In the genomic region with DNA sequence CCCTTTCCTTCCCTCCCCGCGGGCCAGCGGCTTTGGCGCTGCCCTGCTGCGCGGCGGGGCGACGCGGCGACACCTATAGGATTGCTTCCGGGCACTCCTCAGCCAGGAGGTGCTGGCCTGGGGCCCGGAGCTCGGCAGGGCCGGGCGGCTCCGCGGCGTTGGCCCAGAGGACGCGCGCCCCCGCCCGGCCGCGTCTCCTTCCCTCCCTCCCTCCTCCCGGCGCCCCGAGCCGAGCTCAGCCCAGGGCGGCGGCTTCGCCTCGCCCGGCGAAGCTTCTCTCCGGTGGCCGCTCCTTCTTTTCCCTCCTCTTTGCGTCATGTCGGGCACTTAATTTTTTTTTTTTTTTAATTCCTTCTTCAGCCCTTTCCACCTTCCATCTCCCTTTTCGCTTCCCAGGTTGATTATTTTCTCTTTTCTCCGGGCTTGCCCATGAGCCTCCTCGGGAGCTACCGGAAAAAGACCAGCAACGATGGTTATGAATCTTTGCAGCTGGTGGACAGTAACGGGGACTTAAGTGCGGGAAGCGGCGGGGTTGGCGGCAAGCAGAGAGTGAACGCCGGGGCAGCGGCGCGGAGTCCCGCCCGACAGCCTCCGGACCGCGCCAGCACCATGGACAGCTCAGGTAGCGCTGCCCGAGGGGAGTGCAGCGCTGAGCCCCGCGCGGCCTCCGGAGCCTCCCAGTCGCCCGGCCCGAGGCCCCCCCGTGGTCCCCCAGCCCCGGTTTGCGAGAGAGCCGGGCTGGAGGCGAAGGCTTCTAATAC, we compare ENCODE assay signal across 1 cellular context.
A peak's percentile ranks its signal among the peaks of the same experiment; 100 is the strongest.
TF ChIP-seq lines count a peak whose summit lies in the region.

Gene DNAJC6 (plus strand): TSS at position 227 of the 761 bp plus-strand sequence. CDS start 203 bp downstream, at position 430.

TF ChIP-seq in HepG2, 621 proteins besides CTCF, POLR2A, EP300 and RAD21 (continued from another document and continues in another):
- TF ChIP-seq LRRFIP1 (CRISPR knock-in tag; conservative IDR thresholded peaks at IDR 0.05) (peak; percentile 93), TRIM24 (CRISPR knock-in tag; IDR thresholded peaks at IDR 0.05) (no peak), ZNF839 (CRISPR knock-in tag; IDR thresholded peaks at IDR 0.05; ENCODE audit: borderline replicate concordance) (no peak), HHEX (CRISPR knock-in tag; IDR thresholded peaks at IDR 0.05) (no peak), ZNF776 (CRISPR knock-in tag; IDR thresholded peaks at IDR 0.05) (peak; percentile 97), ZNF614 (CRISPR knock-in tag; IDR thresholded peaks at IDR 0.05; ENCODE audit: borderline replicate concordance) (no peak; the same call in 1 of the 2 replicates), ZNF337 (CRISPR knock-in tag; IDR thresholded peaks at IDR 0.05; ENCODE audit: borderline replicate concordance, low read depth) (no peak), ZSCAN20 (CRISPR knock-in tag; IDR thresholded peaks at IDR 0.05; ENCODE audit: borderline replicate concordance) (peak; percentile 98), SATB2 (CRISPR knock-in tag; IDR thresholded peaks at IDR 0.05) (peak; percentile 98), ZNF24 (IDR thresholded peaks at IDR 0.05) (no peak), TBP (CRISPR knock-in tag; IDR thresholded peaks at IDR 0.05) (no peak), KLF11 (CRISPR knock-in tag; IDR thresholded peaks at IDR 0.05) (peak; percentile 95; the same call in 1 of the 2 replicates), MBNL3 (CRISPR knock-in tag; conservative IDR thresholded peaks at IDR 0.05) (no peak), ZNF44 (CRISPR knock-in tag; IDR thresholded peaks at IDR 0.05) (0 out of 2 replicates have a peak, but pooled peaks have one; percentile 17), SP140L (CRISPR knock-in tag; IDR thresholded peaks at IDR 0.05; ENCODE audit: borderline replicate concordance) (no peak; the same call in 1 of the 2 replicates), SP1 (IDR thresholded peaks at IDR 0.05) (no peak), SP1 (CRISPR knock-in tag; IDR thresholded peaks at IDR 0.05) (0 out of 2 replicates have a peak, but pooled peaks have one; percentile 21), ZKSCAN5 (CRISPR knock-in tag; IDR thresholded peaks at IDR 0.05) (peak; percentile 49; the same call in 1 of the 2 replicates), CHD2 (IDR thresholded peaks at IDR 0.05; ENCODE audit: low read depth, low read length) (no peak), AHDC1 (CRISPR knock-in tag; IDR thresholded peaks at IDR 0.05; ENCODE audit: borderline replicate concordance) (0 out of 2 replicates have a peak, but pooled peaks have one; percentile 33), ESRRA (CRISPR knock-in tag; IDR thresholded peaks at IDR 0.05; ENCODE audit: low read depth) (no peak), ZNF354B (CRISPR knock-in tag; IDR thresholded peaks at IDR 0.05) (0 out of 2 replicates have a peak, but pooled peaks have one; percentile 50)
- TF ChIP-seq, protein P1, sequence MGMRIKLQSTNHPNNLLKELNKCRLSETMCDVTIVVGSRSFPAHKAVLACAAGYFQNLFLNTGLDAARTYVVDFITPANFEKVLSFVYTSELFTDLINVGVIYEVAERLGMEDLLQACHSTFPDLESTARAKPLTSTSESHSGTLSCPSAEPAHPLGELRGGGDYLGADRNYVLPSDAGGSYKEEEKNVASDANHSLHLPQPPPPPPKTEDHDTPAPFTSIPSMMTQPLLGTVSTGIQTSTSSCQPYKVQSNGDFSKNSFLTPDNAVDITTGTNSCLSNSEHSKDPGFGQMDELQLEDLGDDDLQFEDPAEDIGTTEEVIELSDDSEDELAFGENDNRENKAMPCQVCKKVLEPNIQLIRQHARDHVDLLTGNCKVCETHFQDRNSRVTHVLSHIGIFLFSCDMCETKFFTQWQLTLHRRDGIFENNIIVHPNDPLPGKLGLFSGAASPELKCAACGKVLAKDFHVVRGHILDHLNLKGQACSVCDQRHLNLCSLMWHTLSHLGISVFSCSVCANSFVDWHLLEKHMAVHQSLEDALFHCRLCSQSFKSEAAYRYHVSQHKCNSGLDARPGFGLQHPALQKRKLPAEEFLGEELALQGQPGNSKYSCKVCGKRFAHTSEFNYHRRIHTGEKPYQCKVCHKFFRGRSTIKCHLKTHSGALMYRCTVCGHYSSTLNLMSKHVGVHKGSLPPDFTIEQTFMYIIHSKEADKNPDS (CRISPR knock-in tag; IDR thresholded peaks at IDR 0.05), result no peak
- TF ChIP-seq, protein P2, sequence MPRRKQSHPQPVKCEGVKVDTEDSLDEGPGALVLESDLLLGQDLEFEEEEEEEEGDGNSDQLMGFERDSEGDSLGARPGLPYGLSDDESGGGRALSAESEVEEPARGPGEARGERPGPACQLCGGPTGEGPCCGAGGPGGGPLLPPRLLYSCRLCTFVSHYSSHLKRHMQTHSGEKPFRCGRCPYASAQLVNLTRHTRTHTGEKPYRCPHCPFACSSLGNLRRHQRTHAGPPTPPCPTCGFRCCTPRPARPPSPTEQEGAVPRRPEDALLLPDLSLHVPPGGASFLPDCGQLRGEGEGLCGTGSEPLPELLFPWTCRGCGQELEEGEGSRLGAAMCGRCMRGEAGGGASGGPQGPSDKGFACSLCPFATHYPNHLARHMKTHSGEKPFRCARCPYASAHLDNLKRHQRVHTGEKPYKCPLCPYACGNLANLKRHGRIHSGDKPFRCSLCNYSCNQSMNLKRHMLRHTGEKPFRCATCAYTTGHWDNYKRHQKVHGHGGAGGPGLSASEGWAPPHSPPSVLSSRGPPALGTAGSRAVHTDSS (CRISPR knock-in tag; conservative IDR thresholded peaks at IDR 0.05), result no peak
- TF ChIP-seq, protein P3, sequence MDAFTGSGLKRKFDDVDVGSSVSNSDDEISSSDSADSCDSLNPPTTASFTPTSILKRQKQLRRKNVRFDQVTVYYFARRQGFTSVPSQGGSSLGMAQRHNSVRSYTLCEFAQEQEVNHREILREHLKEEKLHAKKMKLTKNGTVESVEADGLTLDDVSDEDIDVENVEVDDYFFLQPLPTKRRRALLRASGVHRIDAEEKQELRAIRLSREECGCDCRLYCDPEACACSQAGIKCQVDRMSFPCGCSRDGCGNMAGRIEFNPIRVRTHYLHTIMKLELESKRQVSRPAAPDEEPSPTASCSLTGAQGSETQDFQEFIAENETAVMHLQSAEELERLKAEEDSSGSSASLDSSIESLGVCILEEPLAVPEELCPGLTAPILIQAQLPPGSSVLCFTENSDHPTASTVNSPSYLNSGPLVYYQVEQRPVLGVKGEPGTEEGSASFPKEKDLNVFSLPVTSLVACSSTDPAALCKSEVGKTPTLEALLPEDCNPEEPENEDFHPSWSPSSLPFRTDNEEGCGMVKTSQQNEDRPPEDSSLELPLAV (CRISPR knock-in tag; conservative IDR thresholded peaks at IDR 0.05; ENCODE audit: low read depth), result 0 out of 2 replicates have a peak, but pooled peaks have one; percentile 50
- TF ChIP-seq, protein P4, sequence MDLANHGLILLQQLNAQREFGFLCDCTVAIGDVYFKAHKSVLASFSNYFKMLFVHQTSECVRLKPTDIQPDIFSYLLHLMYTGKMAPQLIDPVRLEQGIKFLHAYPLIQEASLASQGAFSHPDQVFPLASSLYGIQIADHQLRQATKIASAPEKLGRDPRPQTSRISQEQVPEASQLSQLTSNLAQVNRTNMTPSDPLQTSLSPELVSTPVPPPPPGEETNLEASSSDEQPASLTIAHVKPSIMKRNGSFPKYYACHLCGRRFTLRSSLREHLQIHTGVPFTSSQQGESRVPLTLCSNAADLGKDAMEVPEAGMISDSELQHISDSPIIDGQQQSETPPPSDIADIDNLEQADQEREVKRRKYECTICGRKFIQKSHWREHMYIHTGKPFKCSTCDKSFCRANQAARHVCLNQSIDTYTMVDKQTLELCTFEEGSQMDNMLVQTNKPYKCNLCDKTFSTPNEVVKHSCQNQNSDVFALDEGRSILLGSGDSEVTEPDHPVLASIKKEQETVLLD (CRISPR knock-in tag; IDR thresholded peaks at IDR 0.05; ENCODE audit: low read depth), result peak; percentile 60; the same call in 1 of the 2 replicates
